ENCODE assay signal across 8 cellular contexts in genomic region chr2:111883661-111884591, GRCh38. TPM values are rescaled to one million over a fixed set of nuclear protein-coding genes. Genes with fewer than 3 reads are reported as not detected.
DNase-seq lines count a peak whose midpoint lies in the region; ATAC-seq and TF ChIP-seq lines count a peak whose summit lies in the region.

Gene ANAPC1, minus strand, starts transcription at chr2:111884193. Its CDS starts 3,368 bp downstream, at chr2:111880825.

- ATAC-seq in GM18868 (IDR thresholded peaks at IDR 0.05; ENCODE audit: unreplicated experiment) (peak; percentile 82), HG03097 (IDR thresholded peaks at IDR 0.05; ENCODE audit: low FRiP score, unreplicated experiment) (peak; percentile 78), WTC11 (peak; percentile 95)

- H3K36me3 Mint-ChIP-seq in WTC11 = peaks cover 7% of the 10 kb centered on the region

- H3K4me3 ChIP-seq in AG04450 (ENCODE audit: low read depth, low read length) = peak within 1 kb of the TSS; percentile 73
- peak within 1 kb of the TSS; percentile 96 to 98 for H3K4me3 ChIP-seq in cardiac fibroblast (replicated peaks in 1 of 2; ENCODE audit: low read depth in 2 of 2, low read length in 2 of 2)

- POLR2A ChIA-PET in AG04450 (lab: Yijun Ruan, JAX) (interaction anchor here (0.7 kb wide), 3 partner anchors 52 to 171 kb away, joined by 3 to 8 read pairs (median 8); partner anchors contain the start of gene TMEM87B), WTC11 (lab: Charles Lee) (interaction anchor here (0.5 to 0.8 kb wide), 2 partner anchors 11 to 171 kb away, joined by 3 to 4 read pairs; partner anchors contain the start of gene TMEM87B)

- no peaks in the 10 kb centered on the region for H3K9me3 ChIP-seq in AG04450 (ENCODE audit: control insufficient read depth, insufficient read depth, low read length)

- H3K27me3 ChIP-seq in AG04450 (ENCODE audit: control insufficient read depth, insufficient read depth, low read length) = no peaks in the 10 kb centered on the region

- DNase-seq in AG04450 (ENCODE audit: low read depth, low spot score) = peak; percentile 27
- peak; percentile 70 for DNase-seq in NCI-H2196 treated with DMSO at 0.1 percent for 48 hours (lab: John Stamatoyannopoulos, UW; ENCODE audit: unreplicated experiment)
- DNase-seq in WTC11 (ENCODE audit: low spot score) = peak; percentile 88
- DNase-seq in cardiac fibroblast (ENCODE audit: low read depth in 2 of 2) = peak; percentile 77
- peak; percentile 86 for DNase-seq in iris pigment epithelial cell (ENCODE audit: low read depth)
- peak; percentile 77 to 82 for DNase-seq in stimulated activated CD4-positive, alpha-beta T cell treated with anti-CD3 and anti-CD28 coated beads, Interleukin-12 subunit alpha, Interleukin-12 subunit beta, amount 100 ng/mL, for 24 hours (ENCODE audit: low read depth in 2 of 2)

- no peaks in the 10 kb centered on the region for H3K9me3 Mint-ChIP-seq in WTC11

- peaks cover 5% of the 10 kb centered on the region for H3K4me1 Mint-ChIP-seq in WTC11

- H3K27me3 Mint-ChIP-seq in WTC11 (ENCODE audit: low read depth) = no peaks in the 10 kb centered on the region

- CTCF ChIA-PET in AG04450 (lab: Charles Lee) = interaction anchor here (0.6 to 1.8 kb wide), 5 partner anchors 165 to 848 kb away, joined by 3 to 10 read pairs (median 4); no protein-coding TSS in a partner anchor
- CTCF ChIA-PET in WTC11 (lab: Charles Lee) = interaction anchor here (1.0 to 1.8 kb wide), 4 partner anchors 12 to 599 kb away, joined by 3 to 9 read pairs (median 3); no protein-coding TSS in a partner anchor

- peak within 1 kb of the TSS; percentile 99 for H3K27ac Mint-ChIP-seq in WTC11

- H3K4me3 Mint-ChIP-seq in WTC11 = peak within 1 kb of the TSS; percentile 96

- H3K27ac ChIP-seq in AG04450 (ENCODE audit: low read depth, low read length) = peak within 1 kb of the TSS; percentile 33

- TF ChIP-seq CTCF in AG04450 (IDR thresholded peaks at IDR 0.05; ENCODE audit: low read depth, low read length) (no peak), WTC11 (IDR thresholded peaks at IDR 0.05) (no peak), cardiac fibroblast (IDR thresholded peaks at IDR 0.05; ENCODE audit: low read depth, low read length) (no peak)

TF ChIP-seq in WTC11, 78 proteins besides CTCF, POLR2A, EP300 and RAD21 (continues in another document):
- 0 out of 2 replicates have a peak, but pooled peaks have one; percentile 70 for TF ChIP-seq IRF1 (CRISPR knock-in tag; IDR thresholded peaks at IDR 0.05)
- TF ChIP-seq SMAD4 (CRISPR knock-in tag; IDR thresholded peaks at IDR 0.05) = 0 out of 2 replicates have a peak, but pooled peaks have one; percentile 54
- peak; percentile 90 for TF ChIP-seq MAX (CRISPR knock-in tag; IDR thresholded peaks at IDR 0.05)
- TF ChIP-seq FOXP1 (CRISPR knock-in tag; IDR thresholded peaks at IDR 0.05; ENCODE audit: borderline replicate concordance) = peak; percentile 91
- TF ChIP-seq ATF2 (CRISPR knock-in tag; IDR thresholded peaks at IDR 0.05; ENCODE audit: borderline replicate concordance, low read depth) = no peak
- TF ChIP-seq ATF1 (CRISPR knock-in tag; IDR thresholded peaks at IDR 0.05) = peak; percentile 58; the same call in 1 of the 2 replicates
- no peak for TF ChIP-seq ZNF425 (CRISPR knock-in tag; conservative IDR thresholded peaks at IDR 0.05)
- peak; percentile 74 for TF ChIP-seq FOXK1 (CRISPR knock-in tag; IDR thresholded peaks at IDR 0.05)
- no peak for TF ChIP-seq TEAD4 (CRISPR knock-in tag; IDR thresholded peaks at IDR 0.05)
- peak; percentile 85; the same call in 1 of the 2 replicates for TF ChIP-seq HMGXB4 (CRISPR knock-in tag; IDR thresholded peaks at IDR 0.05)
- TF ChIP-seq FOXJ3 (CRISPR knock-in tag; IDR thresholded peaks at IDR 0.05; ENCODE audit: borderline replicate concordance) = no peak
- TF ChIP-seq MXD4 (CRISPR knock-in tag; IDR thresholded peaks at IDR 0.05; ENCODE audit: borderline replicate concordance) = no peak
- peak; percentile 83; the same call in 1 of the 2 replicates for TF ChIP-seq E2F5 (CRISPR knock-in tag; IDR thresholded peaks at IDR 0.05)
- TF ChIP-seq E2F4 (CRISPR knock-in tag; IDR thresholded peaks at IDR 0.05; ENCODE audit: borderline replicate concordance, low read depth) = no peak
- TF ChIP-seq ZNF138 (CRISPR knock-in tag; conservative IDR thresholded peaks at IDR 0.05) = no peak
- peak; percentile 51; the same call in 1 of the 2 replicates for TF ChIP-seq GABPB1 (CRISPR knock-in tag; IDR thresholded peaks at IDR 0.05)
- TF ChIP-seq ZNF317 (CRISPR knock-in tag; IDR thresholded peaks at IDR 0.05; ENCODE audit: borderline replicate concordance, low read depth) = no peak
- peak; percentile 29; the same call in 1 of the 2 replicates for TF ChIP-seq SMAD3 (CRISPR knock-in tag; IDR thresholded peaks at IDR 0.05; ENCODE audit: borderline replicate concordance)
- peak; percentile 92; the same call in 1 of the 2 replicates for TF ChIP-seq KAT7 (CRISPR knock-in tag; IDR thresholded peaks at IDR 0.05; ENCODE audit: borderline replicate concordance)
- peak; percentile 80 for TF ChIP-seq SP1 (CRISPR knock-in tag; conservative IDR thresholded peaks at IDR 0.05)

RNA-seq across cellular contexts. Expression of gene ANAPC1, which starts in this region (rescaled TPM):
- 21.4 and 27.4 TPM in 2 replicates for polyA plus RNA-seq in AG04450 (2011; rRNA removed)
- polyA minus RNA-seq in AG04450 (2011; rRNA and poly(A)+ RNA removed) = 45.0 and 46.5 TPM in 2 replicates
- 96.9 to 122 TPM (median 97.1 TPM) in 3 replicates for total RNA-seq in WTC11 (2021)

Comparison
In these comparisons a context has a peak if more than half of its experiments do, and no peak if none do; other contexts are left out.
1. Peak in every context shown above with its lines: DNase-seq, ATAC-seq, H3K4me3 ChIP-seq and H3K27ac ChIP-seq.
2. DNase-seq: peak in every context shown above with its lines; median percentile 88 in WTC11; 86 in iris pigment epithelial cell; 80 in stimulated activated CD4-positive, alpha-beta T cell treated with anti-CD3 and anti-CD28 coated beads, Interleukin-12 subunit alpha, Interleukin-12 subunit beta, amount 100 ng/mL, for 24 hours; 77 in cardiac fibroblast; 70 in NCI-H2196 treated with DMSO at 0.1 percent for 48 hours; 27 in AG04450.